29 cellular contexts compared by ENCODE assay signal in genomic region chr21:34100789-34101188, GRCh38. TPM values are rescaled to one million over a fixed set of nuclear protein-coding genes. Genes with fewer than 3 reads are reported as not detected.
DNase-seq lines count a peak whose midpoint lies in the region; ATAC-seq and TF ChIP-seq lines count a peak whose summit lies in the region.
"Had no signal": no experiment of that assay in that cellular context is flagged by ENCODE, and none has a peak within 500 bp of the region (broad histone marks: within the 10 kb centered on the region; RNA-seq: fewer than 3 reads in every experiment).

No MANE protein-coding gene starts in this region.

- peaks cover 36 to 98% of the 10 kb centered on the region in 2 donors for H3K4me1 ChIP-seq in thoracic aorta (ENCODE audit: control insufficient read depth in 1 of 2, low read depth in 2 of 2)

- H3K9me3 Mint-ChIP-seq in stimulated activated naive CD8-positive, alpha-beta T cell treated with anti-CD3 and anti-CD28 coated beads, Interleukin-15, amount 100 ng/mL, for 72 hours, result no peaks in the 10 kb centered on the region
- no peaks in the 10 kb centered on the region for H3K9me3 Mint-ChIP-seq in activated T-helper 1 cell treated with anti-CD3 and anti-CD28 coated beads, Interleukin-12 subunit alpha, Interleukin-12 subunit beta, Interleukin-2, Interleukin-4 antibody, amounts not matched to agents 30 ng/mL and 10 ng/mL and 1 ng/mL, durations not matched to agents 14 hours and 24 hours and 36 hours

- peaks cover 78% of the 10 kb centered on the region for H3K4me1 Mint-ChIP-seq in stimulated activated naive CD8-positive, alpha-beta T cell treated with anti-CD3 and anti-CD28 coated beads, Interleukin-15, amount 100 ng/mL, for 72 hours
- H3K4me1 Mint-ChIP-seq in activated T-helper 1 cell treated with anti-CD3 and anti-CD28 coated beads, Interleukin-12 subunit alpha, Interleukin-12 subunit beta, Interleukin-2, Interleukin-4 antibody, amounts not matched to agents 30 ng/mL and 10 ng/mL and 1 ng/mL, durations not matched to agents 14 hours and 24 hours and 36 hours (ENCODE audit: low read depth), result peaks cover 71% of the 10 kb centered on the region

- no peaks in the 10 kb centered on the region for H3K27me3 ChIP-seq in thoracic aorta (replicated peaks; ENCODE audit: insufficient read depth)
- H3K27me3 ChIP-seq: thyroid gland had no signal

- H3K36me3 ChIP-seq in thoracic aorta, result peaks cover 10% of the 10 kb centered on the region

- no peak overlapping the region for H3K27ac Mint-ChIP-seq in stimulated activated naive CD8-positive, alpha-beta T cell treated with anti-CD3 and anti-CD28 coated beads, Interleukin-15, amount 100 ng/mL, for 72 hours
- peak overlapping the region; percentile 18 for H3K27ac Mint-ChIP-seq in activated T-helper 1 cell treated with anti-CD3 and anti-CD28 coated beads, Interleukin-12 subunit alpha, Interleukin-12 subunit beta, Interleukin-2, Interleukin-4 antibody, amounts not matched to agents 30 ng/mL and 10 ng/mL and 1 ng/mL, durations not matched to agents 14 hours and 24 hours and 36 hours
- H3K27ac Mint-ChIP-seq: T-helper 17 cell had no signal

- no peaks in the 10 kb centered on the region for H3K9me3 ChIP-seq in thoracic aorta
- H3K9me3 ChIP-seq: thyroid gland had no signal

- H3K4me3 ChIP-seq in thoracic aorta, result no peak overlapping the region
- H3K4me3 ChIP-seq: coronary artery, SK-N-MC, skin epidermis, thyroid gland had no signal

- no peak for DNase-seq in stimulated activated naive CD8-positive, alpha-beta T cell treated with anti-CD3 and anti-CD28 coated beads, Interleukin-15, Interleukin-2, amounts not matched to agents 100 U/mL and 50 U/mL, for 24 hours
- DNase-seq in stimulated activated naive CD8-positive, alpha-beta T cell treated with anti-CD3 and anti-CD28 coated beads, Interleukin-15, amount 100 ng/mL, for 72 hours, result no peak
- no peak for DNase-seq in activated T-helper 1 cell treated with anti-CD3 and anti-CD28 coated beads, Interleukin-12 subunit alpha, Interleukin-12 subunit beta, Interleukin-2, Interleukin-4 antibody, amounts not matched to agents 30 ng/mL and 10 ng/mL and 1 ng/mL, durations not matched to agents 14 hours and 24 hours and 36 hours (ENCODE audit: low spot score)
- peak; percentile 15 for DNase-seq in fibroblast of peridontal ligament (ENCODE audit: extremely low read depth)
- no peak for DNase-seq in thoracic aorta (ENCODE audit: low spot score)
- DNase-seq in 8988T, result no peak
- DNase-seq in activated CD8-positive, alpha-beta memory T cell treated with anti-CD3 and anti-CD28 coated beads, Interleukin-2, amount 50 U/mL, for 48 hours, result no peak
- DNase-seq: activated CD8-positive, alpha-beta memory T cell treated with anti-CD3 and anti-CD28 coated beads, Interleukin-2, amount 50 U/mL, for 4 hours; activated effector memory CD4-positive, alpha-beta T cell treated with anti-CD3 and anti-CD28 coated beads, Interleukin-2, amount 50 U/mL, for 16 hours; C1 segment of cervical spinal cord; DMS79 treated with DMSO at 0.1 percent for 48 hours; head of caudate nucleus; left colon; mesendoderm; NCI-H1092; NCI-H1930; NCI-H2227 treated with DMSO at 0.1 percent for 48 hours; NCI-H748 treated with DMSO at 0.1 percent for 48 hours; occipital lobe; stimulated activated CD4-positive, alpha-beta T cell treated with anti-CD3 and anti-CD28 coated beads, Interleukin-1b, Interleukin-23, amount 100 ng/mL, for 48 hours; T-helper 17 cell; thyroid gland; WERI-Rb-1 had no signal

- peak overlapping the region; percentile 26 to 33 for H3K27ac ChIP-seq in thoracic aorta
- H3K27ac ChIP-seq: coronary artery, KMS-11, RWPE1, SK-N-MC, skin epidermis, thyroid gland, WERI-Rb-1 had no signal

- intact Hi-C loops in activated T-helper 1 cell treated with anti-CD3 and anti-CD28 coated beads, Interleukin-12 subunit alpha, Interleukin-12 subunit beta, Interleukin-2, Interleukin-4 antibody, amounts not matched to agents 30 ng/mL and 10 ng/mL and 1 ng/mL, durations not matched to agents 14 hours and 24 hours and 36 hours (cut with micrococcal nuclease), result no loop called here

- no peak overlapping the region for H3K4me3 Mint-ChIP-seq in stimulated activated naive CD8-positive, alpha-beta T cell treated with anti-CD3 and anti-CD28 coated beads, Interleukin-15, amount 100 ng/mL, for 72 hours
- H3K4me3 Mint-ChIP-seq in activated T-helper 1 cell treated with anti-CD3 and anti-CD28 coated beads, Interleukin-12 subunit alpha, Interleukin-12 subunit beta, Interleukin-2, Interleukin-4 antibody, amounts not matched to agents 30 ng/mL and 10 ng/mL and 1 ng/mL, durations not matched to agents 14 hours and 24 hours and 36 hours, result no peak overlapping the region
- H3K4me3 Mint-ChIP-seq: T-helper 17 cell had no signal

- no peaks in the 10 kb centered on the region for H3K27me3 Mint-ChIP-seq in stimulated activated naive CD8-positive, alpha-beta T cell treated with anti-CD3 and anti-CD28 coated beads, Interleukin-15, amount 100 ng/mL, for 72 hours
- no peaks in the 10 kb centered on the region for H3K27me3 Mint-ChIP-seq in activated T-helper 1 cell treated with anti-CD3 and anti-CD28 coated beads, Interleukin-12 subunit alpha, Interleukin-12 subunit beta, Interleukin-2, Interleukin-4 antibody, amounts not matched to agents 30 ng/mL and 10 ng/mL and 1 ng/mL, durations not matched to agents 14 hours and 24 hours and 36 hours (ENCODE audit: insufficient read depth)
- H3K27me3 Mint-ChIP-seq: T-helper 17 cell had no signal

- peak; percentile 52 for ATAC-seq in stimulated activated naive CD8-positive, alpha-beta T cell treated with anti-CD3 and anti-CD28 coated beads, Interleukin-15, Interleukin-2, amounts not matched to agents 100 U/mL and 50 U/mL, for 24 hours
- no peak for ATAC-seq in stimulated activated naive CD8-positive, alpha-beta T cell treated with anti-CD3 and anti-CD28 coated beads, Interleukin-15, amount 100 ng/mL, for 72 hours
- ATAC-seq in thoracic aorta (ENCODE audit: insufficient number of reproducible peaks, low FRiP score, low read depth) (no peak), HG03135 (IDR thresholded peaks at IDR 0.05; ENCODE audit: unreplicated experiment) (no peak)
- ATAC-seq: left colon, T-helper 17 cell had no signal

- no peak for TF ChIP-seq CTCF in thoracic aorta (IDR thresholded peaks at IDR 0.05)

- H3K36me3 Mint-ChIP-seq in activated T-helper 1 cell treated with anti-CD3 and anti-CD28 coated beads, Interleukin-12 subunit alpha, Interleukin-12 subunit beta, Interleukin-2, Interleukin-4 antibody, amounts not matched to agents 30 ng/mL and 10 ng/mL and 1 ng/mL, durations not matched to agents 14 hours and 24 hours and 36 hours (ENCODE audit: low read depth), result peaks cover 76% of the 10 kb centered on the region

RNA-seq across cellular contexts. Expression of gene MRPS6, which starts 27.4 kb away (rescaled TPM):
- total RNA-seq in activated T-helper 1 cell treated with anti-CD3 and anti-CD28 coated beads, Interleukin-12 subunit alpha, Interleukin-12 subunit beta, Interleukin-2, Interleukin-4 antibody, amounts not matched to agents 30 ng/mL and 10 ng/mL and 1 ng/mL, durations not matched to agents 14 hours and 24 hours and 36 hours, result 137 and 139 TPM in 2 replicates
- 10 to 100 TPM; 27.9 to 30.9 TPM for total RNA-seq in thoracic aorta

RNA-seq across cellular contexts. Expression of gene SLC5A3, which starts 27.4 kb away (rescaled TPM):
- total RNA-seq in activated T-helper 1 cell treated with anti-CD3 and anti-CD28 coated beads, Interleukin-12 subunit alpha, Interleukin-12 subunit beta, Interleukin-2, Interleukin-4 antibody, amounts not matched to agents 30 ng/mL and 10 ng/mL and 1 ng/mL, durations not matched to agents 14 hours and 24 hours and 36 hours, result 45.4 and 48.0 TPM in 2 replicates
- total RNA-seq in thoracic aorta, result 10 to 100 TPM; 35.2 to 37.2 TPM
